ENCODE assay signal across 1 cellular context in genomic region chr2:241633561-241633960, GRCh38.
TF ChIP-seq lines count a peak whose summit lies in the region.

No MANE protein-coding gene starts in this region.

TF ChIP-seq in HepG2, 621 proteins besides CTCF, POLR2A, EP300 and RAD21 (continued from another document):
- no peak for TF ChIP-seq ZNF746 (CRISPR knock-in tag; IDR thresholded peaks at IDR 0.05)
- TF ChIP-seq ZNF451 (CRISPR knock-in tag; IDR thresholded peaks at IDR 0.05) = no peak
- no peak for TF ChIP-seq RFX1 (IDR thresholded peaks at IDR 0.05)
- TF ChIP-seq NPAS2 (CRISPR knock-in tag; IDR thresholded peaks at IDR 0.05; ENCODE audit: borderline replicate concordance) = no peak
- TF ChIP-seq FOXC1 (CRISPR knock-in tag; IDR thresholded peaks at IDR 0.05; ENCODE audit: borderline replicate concordance) = no peak
- no peak for TF ChIP-seq NBN (conservative IDR thresholded peaks at IDR 0.05)
TF ChIP-seq in HepG2: peak in this region for 3.
